23 cellular contexts compared by ENCODE assay signal in genomic region chr1:83112248-83112885, GRCh38.
"Had no signal": no experiment of that assay in that cellular context is flagged by ENCODE, and none has a peak within 500 bp of the region (broad histone marks: within the 10 kb centered on the region; RNA-seq: fewer than 3 reads in every experiment).

No MANE protein-coding gene starts in this region.

- H3K4me1 Mint-ChIP-seq: IgD-negative memory B cell had no signal

- H3K27ac Mint-ChIP-seq: IgD-negative memory B cell had no signal

- DNase-seq: Kasumi-1; MM.1S; NCI-H1092 treated with DMSO at 0.1 percent for 48 hours; NCI-H1436; NCI-H187; NCI-H2029; NCI-H2081 treated with DMSO at 0.1 percent for 48 hours; NCI-H2171; NCI-H226; NCI-H446; NCI-H510A; NCI-H524 treated with DMSO at 0.1 percent for 48 hours; NCI-H69; NCI-H774; NK-92 treated with Interleukin-12 subunit alpha and Interleukin-12 subunit beta, amount 100 ng/mL, for 24 hours; PC-3; SHP77; SK-N-SH had no signal

- H3K9ac ChIP-seq: KMS-11, SK-N-SH had no signal

- H3K9me3 ChIP-seq: SK-N-SH had no signal

- H3K4me3 Mint-ChIP-seq: IgD-negative memory B cell had no signal

- H3K27ac ChIP-seq: KMS-11, RWPE1 had no signal

- H3K4me2 ChIP-seq: KMS-11, SK-N-SH had no signal

- H3K9me3 Mint-ChIP-seq: IgD-negative memory B cell had no signal

- H3K4me3 ChIP-seq: K562 had no signal

- H3K36me3 Mint-ChIP-seq: IgD-negative memory B cell had no signal

- H3K27me3 Mint-ChIP-seq: IgD-negative memory B cell had no signal

- ATAC-seq: K562, Panc1, PC-3 had no signal
